In genomic region chr9:117415584-117415937, GRCh38 we compare ENCODE assay signal across 12 cellular contexts. TPM values are rescaled to one million over a fixed set of nuclear protein-coding genes. Genes with fewer than 3 reads are reported as not detected.
A peak's percentile ranks its signal among the peaks of the same experiment; 100 is the strongest.
DNase-seq lines count a peak whose midpoint lies in the region; ATAC-seq, FAIRE-seq and TF ChIP-seq lines count a peak whose summit lies in the region.
"Had no signal": no experiment of that assay in that cellular context is flagged by ENCODE, and none has a peak within 500 bp of the region (broad histone marks: within the 10 kb centered on the region; RNA-seq: fewer than 3 reads in every experiment).

No MANE protein-coding gene starts in this region.

- H3K79me2 ChIP-seq in SK-N-SH (ENCODE audit: insufficient read depth) = no peaks in the 10 kb centered on the region

- no peak overlapping the region for H2AFZ ChIP-seq in SK-N-SH (ENCODE audit: low read depth)

- ATAC-seq in SK-N-SH treated with all-trans-retinoic acid at 6 μM for 48 hours (no peak), HG03280 (IDR thresholded peaks at IDR 0.05; ENCODE audit: unreplicated experiment) (no peak)

- 0 out of 4 replicates have a peak overlapping the region, but pooled peaks of 1 of the 2 experiments have one; percentile 12 for H3K4me3 ChIP-seq in SK-N-SH (ENCODE audit: low read depth in 2 of 2, low read length in 1 of 2)

- no peaks in the 10 kb centered on the region for H3F3A ChIP-seq in SK-N-SH (replicated peaks; ENCODE audit: insufficient read depth)

- H3K9me3 ChIP-seq in SK-N-SH = no peaks in the 10 kb centered on the region
- H3K9me3 ChIP-seq: Caco-2 had no signal

- no peak for TF ChIP-seq RAD21 in SK-N-SH (IDR thresholded peaks at IDR 0.05; ENCODE audit: low read length)

- H3K9ac ChIP-seq in SK-N-SH = no peak overlapping the region

- DNase-seq in SK-N-SH (peak; percentile 58), left kidney (ENCODE audit: low read depth, low spot score) (peak; percentile 56), urothelium cell line (ENCODE audit: low spot score) (peak; percentile 8), mucosa of gallbladder (ENCODE audit: low spot score) (no peak)
- no peak for DNase-seq in activated CD4-positive, alpha-beta T cell treated with anti-CD3 and anti-CD28 coated beads, Interleukin-2, amount 50 U/mL, for 48 hours
- DNase-seq: activated B cell treated with CpG ODN at 0.5 μM for 24 hours; Caco-2; stimulated activated CD4-positive, alpha-beta T cell treated with anti-CD3 and anti-CD28 coated beads, Interleukin-4, amount 100 ng/mL, for 24 hours had no signal

- no peak for TF ChIP-seq EP300 in SK-N-SH (IDR thresholded peaks at IDR 0.05; ENCODE audit: borderline replicate concordance in 1 of 2, low read depth in 1 of 2, low read length in 1 of 2)

- 34% methylated on average over 10 of the region's 10 CpGs for WGBS in SK-N-SH (ENCODE audit: low lambda C conversion rate)

- H3K9me2 ChIP-seq in SK-N-SH = no peaks in the 10 kb centered on the region

- TF ChIP-seq CTCF in SK-N-SH (IDR thresholded peaks at IDR 0.05) = no peak

- peak overlapping the region; percentile 71; the same call in 1 of the 2 replicates for H3K4me2 ChIP-seq in SK-N-SH

- H3K27ac ChIP-seq in SK-N-SH (ENCODE audit: low read depth in 2 of 2, low read length in 1 of 2) = no peak overlapping the region; a peak in 1 of 4 replicates
- H3K27ac ChIP-seq in cingulate gyrus (ENCODE audit: low read depth, low read length) = peak overlapping the region; percentile 19
- H3K27ac ChIP-seq: cardiac muscle cell had no signal

- FAIRE-seq in urothelium cell line (lab: Jason Lieb, UNC) = no peak

- no peaks in the 10 kb centered on the region for H4K20me1 ChIP-seq in SK-N-SH (ENCODE audit: insufficient read depth)

- peaks cover 0 to 13% of the 10 kb centered on the region in 2 experiments; a peak in 2 of 4 replicates for H3K4me1 ChIP-seq in SK-N-SH (ENCODE audit: control insufficient read depth in 1 of 2, insufficient read depth in 2 of 2, low read depth in 1 of 2, low read length in 1 of 2)

- peaks cover 39% of the 10 kb centered on the region for H3K27me3 ChIP-seq in SK-N-SH (ENCODE audit: insufficient read depth)

- POLR2A ChIA-PET in SK-N-SH (lab: Yijun Ruan, JAX) = interaction anchor here (4.8 kb wide), 1 partner anchor 12 kb away, joined by 31 read pairs; no protein-coding TSS in a partner anchor

- no peaks in the 10 kb centered on the region for H3K36me3 ChIP-seq in SK-N-SH (replicated peaks in 1 of 2; ENCODE audit: control insufficient read depth in 1 of 2, insufficient read depth in 2 of 2, low read length in 1 of 2)
- H3K36me3 ChIP-seq: cardiac muscle cell had no signal

- CTCF ChIA-PET in SK-N-SH (lab: Yijun Ruan, JAX) = interaction anchor here (0.7 to 8.4 kb wide), 4 partner anchors 8 to 678 kb away, joined by 3 to 60 read pairs (median 4); no protein-coding TSS in a partner anchor

TF ChIP-seq in SK-N-SH, 30 proteins besides CTCF, POLR2A, EP300 and RAD21 (continues in another document):
- no peak for TF ChIP-seq ZBTB33 (IDR thresholded peaks at IDR 0.05; ENCODE audit: borderline replicate concordance, low read depth)
- TF ChIP-seq USF2 (IDR thresholded peaks at IDR 0.05; ENCODE audit: borderline replicate concordance, low read depth, low read length) = no peak
- TF ChIP-seq FOSL2 (IDR thresholded peaks at IDR 0.05; ENCODE audit: borderline replicate concordance, low read depth) = no peak
- TF ChIP-seq SMC3 (IDR thresholded peaks at IDR 0.05; ENCODE audit: low read depth, low read length) = no peak
- no peak for TF ChIP-seq GATA2 (CRISPR knock-in tag; IDR thresholded peaks at IDR 0.05)
- no peak for TF ChIP-seq EZH2phosphoT487 (IDR thresholded peaks at IDR 0.05; ENCODE audit: borderline replicate concordance, low read depth)
- no peak for TF ChIP-seq RCOR1 (IDR thresholded peaks at IDR 0.05; ENCODE audit: low read length)
- no peak for TF ChIP-seq JUND (IDR thresholded peaks at IDR 0.05)
- TF ChIP-seq ELF1 (IDR thresholded peaks at IDR 0.05) = no peak
- no peak for TF ChIP-seq TCF12 (IDR thresholded peaks at IDR 0.05)

TF ChIP-seq in SK-N-SH treated with all-trans-retinoic acid at 6 μM for 48 hours, 23 proteins besides CTCF, POLR2A, EP300 and RAD21:
- TF ChIP-seq SNAI2 (CRISPR knock-in tag; IDR thresholded peaks at IDR 0.05) = no peak
- no peak for TF ChIP-seq RARB (CRISPR knock-in tag; IDR thresholded peaks at IDR 0.05)
- TF ChIP-seq ZFP3 (CRISPR knock-in tag; IDR thresholded peaks at IDR 0.05) = no peak
- TF ChIP-seq GLIS3 (CRISPR knock-in tag; IDR thresholded peaks at IDR 0.05) = no peak
- TF ChIP-seq ZNF70 (CRISPR knock-in tag; IDR thresholded peaks at IDR 0.05) = no peak
- no peak for TF ChIP-seq ARNTL (CRISPR knock-in tag; IDR thresholded peaks at IDR 0.05; ENCODE audit: borderline replicate concordance, low read depth)
- TF ChIP-seq TOX (CRISPR knock-in tag; IDR thresholded peaks at IDR 0.05; ENCODE audit: borderline replicate concordance) = no peak
- no peak for TF ChIP-seq TSHZ2 (CRISPR knock-in tag; IDR thresholded peaks at IDR 0.05)
- TF ChIP-seq ESRRG (CRISPR knock-in tag; IDR thresholded peaks at IDR 0.05) = no peak
- no peak for TF ChIP-seq ISL1 (CRISPR knock-in tag; IDR thresholded peaks at IDR 0.05)
- TF ChIP-seq TCF4 (CRISPR knock-in tag; IDR thresholded peaks at IDR 0.05; ENCODE audit: borderline replicate concordance) = no peak
- TF ChIP-seq CSRNP3 (CRISPR knock-in tag; IDR thresholded peaks at IDR 0.05) = no peak
- TF ChIP-seq POU6F1 (CRISPR knock-in tag; IDR thresholded peaks at IDR 0.05; ENCODE audit: borderline replicate concordance, low read depth) = no peak
- no peak for TF ChIP-seq OSR1 (CRISPR knock-in tag; IDR thresholded peaks at IDR 0.05)
- no peak for TF ChIP-seq ZFP30 (CRISPR knock-in tag; IDR thresholded peaks at IDR 0.05)

RNA-seq across cellular contexts. Expression of gene ASTN2, which starts 0.7 kb away (rescaled TPM):
- 6.6 and 8.9 TPM in 2 replicates for polyA plus RNA-seq in SK-N-SH (2012; rRNA removed)
- polyA plus RNA-seq in SK-N-SH (2012; cell fraction: cytosol; rRNA removed) = 5.3 and 8.5 TPM in 2 replicates
- polyA plus RNA-seq in SK-N-SH (2012; cell fraction: nucleus; rRNA removed) = 4.5 and 5.1 TPM in 2 replicates
- 4.4 TPM for total RNA-seq in mucosa of gallbladder

Comparison
In these comparisons a context has a peak if more than half of its experiments do, and no peak if none do; other contexts are left out.
1. DNase-seq: peak in SK-N-SH (single experiment), left kidney (single experiment) and urothelium cell line (single experiment); none in mucosa of gallbladder (single experiment) and activated CD4-positive, alpha-beta T cell treated with anti-CD3 and anti-CD28 coated beads, Interleukin-2, amount 50 U/mL, for 48 hours (0 of 2).